Comparison of ENCODE assay signal across 1 cellular context in the genomic region with DNA sequence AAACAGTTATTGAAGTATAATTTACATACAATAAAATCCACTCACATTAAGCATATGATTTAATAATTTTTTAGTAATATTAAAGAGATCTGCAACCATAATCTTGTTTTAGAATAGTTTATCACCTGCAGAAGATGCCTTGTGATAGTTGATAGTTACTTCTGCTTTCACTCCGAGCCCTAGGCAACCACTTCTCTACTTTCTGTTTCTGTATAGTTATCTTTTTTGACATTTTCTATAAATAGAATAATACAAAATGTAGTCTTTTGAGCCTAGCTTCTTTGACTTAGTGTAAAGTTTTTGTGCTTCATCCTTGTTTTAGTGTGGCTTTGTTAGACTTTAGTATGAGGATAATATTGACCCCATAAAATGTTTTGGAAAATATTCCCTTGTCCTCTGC.
TF ChIP-seq lines count a peak whose summit lies in the region.

No MANE protein-coding gene starts in this region.

TF ChIP-seq in GM12878, 131 proteins besides CTCF, POLR2A, EP300 and RAD21 (continued from another document):
- TF ChIP-seq, protein P1, sequence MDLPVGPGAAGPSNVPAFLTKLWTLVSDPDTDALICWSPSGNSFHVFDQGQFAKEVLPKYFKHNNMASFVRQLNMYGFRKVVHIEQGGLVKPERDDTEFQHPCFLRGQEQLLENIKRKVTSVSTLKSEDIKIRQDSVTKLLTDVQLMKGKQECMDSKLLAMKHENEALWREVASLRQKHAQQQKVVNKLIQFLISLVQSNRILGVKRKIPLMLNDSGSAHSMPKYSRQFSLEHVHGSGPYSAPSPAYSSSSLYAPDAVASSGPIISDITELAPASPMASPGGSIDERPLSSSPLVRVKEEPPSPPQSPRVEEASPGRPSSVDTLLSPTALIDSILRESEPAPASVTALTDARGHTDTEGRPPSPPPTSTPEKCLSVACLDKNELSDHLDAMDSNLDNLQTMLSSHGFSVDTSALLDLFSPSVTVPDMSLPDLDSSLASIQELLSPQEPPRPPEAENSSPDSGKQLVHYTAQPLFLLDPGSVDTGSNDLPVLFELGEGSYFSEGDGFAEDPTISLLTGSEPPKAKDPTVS (IDR thresholded peaks at IDR 0.05; ENCODE audit: low read depth, low read length), result no peak
- no peak for TF ChIP-seq CREB1 (IDR thresholded peaks at IDR 0.05; ENCODE audit: low read depth)
- 0 out of 2 replicates have a peak, but pooled peaks have one; percentile 18 for TF ChIP-seq BMI1 (IDR thresholded peaks at IDR 0.05; ENCODE audit: borderline replicate concordance)
- no peak for TF ChIP-seq TAF1 (IDR thresholded peaks at IDR 0.05; ENCODE audit: borderline replicate concordance, low read depth, low read length)
- no peak for TF ChIP-seq FOXK2 (IDR thresholded peaks at IDR 0.05)
- TF ChIP-seq DPF2 (IDR thresholded peaks at IDR 0.05), result 0 out of 2 replicates have a peak, but pooled peaks have one; percentile 33
- TF ChIP-seq EED (IDR thresholded peaks at IDR 0.05; ENCODE audit: low read depth), result no peak
- no peak for TF ChIP-seq STAT1 (conservative IDR thresholded peaks at IDR 0.05)
- TF ChIP-seq YBX1 (IDR thresholded peaks at IDR 0.05), result no peak
- peak; percentile 37; the same call in 1 of the 2 replicates for TF ChIP-seq NFIC (IDR thresholded peaks at IDR 0.05; ENCODE audit: low read depth, low read length)
- TF ChIP-seq, protein P2, sequence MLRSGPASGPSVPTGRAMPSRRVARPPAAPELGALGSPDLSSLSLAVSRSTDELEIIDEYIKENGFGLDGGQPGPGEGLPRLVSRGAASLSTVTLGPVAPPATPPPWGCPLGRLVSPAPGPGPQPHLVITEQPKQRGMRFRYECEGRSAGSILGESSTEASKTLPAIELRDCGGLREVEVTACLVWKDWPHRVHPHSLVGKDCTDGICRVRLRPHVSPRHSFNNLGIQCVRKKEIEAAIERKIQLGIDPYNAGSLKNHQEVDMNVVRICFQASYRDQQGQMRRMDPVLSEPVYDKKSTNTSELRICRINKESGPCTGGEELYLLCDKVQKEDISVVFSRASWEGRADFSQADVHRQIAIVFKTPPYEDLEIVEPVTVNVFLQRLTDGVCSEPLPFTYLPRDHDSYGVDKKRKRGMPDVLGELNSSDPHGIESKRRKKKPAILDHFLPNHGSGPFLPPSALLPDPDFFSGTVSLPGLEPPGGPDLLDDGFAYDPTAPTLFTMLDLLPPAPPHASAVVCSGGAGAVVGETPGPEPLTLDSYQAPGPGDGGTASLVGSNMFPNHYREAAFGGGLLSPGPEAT (IDR thresholded peaks at IDR 0.05; ENCODE audit: low read depth), result peak; percentile 46; the same call in 1 of the 2 replicates
- TF ChIP-seq PAX8 (IDR thresholded peaks at IDR 0.05), result 0 out of 2 replicates have a peak, but pooled peaks have one; percentile 66
- no peak for TF ChIP-seq ZNF24 (IDR thresholded peaks at IDR 0.05)
- TF ChIP-seq RELA (IDR thresholded peaks at IDR 0.05; ENCODE audit: borderline replicate concordance, partially characterized antibody), result no peak
- peak; percentile 38; the same call in 1 of the 2 replicates for TF ChIP-seq RUNX3 (IDR thresholded peaks at IDR 0.05; ENCODE audit: low read length)
- TF ChIP-seq SUPT20H (IDR thresholded peaks at IDR 0.05; ENCODE audit: borderline replicate concordance, control insufficient read depth, low read depth, low read length), result no peak
- no peak for TF ChIP-seq IKZF2 (IDR thresholded peaks at IDR 0.05)
- TF ChIP-seq, protein P3, sequence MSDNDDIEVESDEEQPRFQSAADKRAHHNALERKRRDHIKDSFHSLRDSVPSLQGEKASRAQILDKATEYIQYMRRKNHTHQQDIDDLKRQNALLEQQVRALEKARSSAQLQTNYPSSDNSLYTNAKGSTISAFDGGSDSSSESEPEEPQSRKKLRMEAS (IDR thresholded peaks at IDR 0.05; ENCODE audit: low read depth, low read length), result no peak
- no peak for TF ChIP-seq LARP7 (IDR thresholded peaks at IDR 0.05)
- TF ChIP-seq, protein P4, sequence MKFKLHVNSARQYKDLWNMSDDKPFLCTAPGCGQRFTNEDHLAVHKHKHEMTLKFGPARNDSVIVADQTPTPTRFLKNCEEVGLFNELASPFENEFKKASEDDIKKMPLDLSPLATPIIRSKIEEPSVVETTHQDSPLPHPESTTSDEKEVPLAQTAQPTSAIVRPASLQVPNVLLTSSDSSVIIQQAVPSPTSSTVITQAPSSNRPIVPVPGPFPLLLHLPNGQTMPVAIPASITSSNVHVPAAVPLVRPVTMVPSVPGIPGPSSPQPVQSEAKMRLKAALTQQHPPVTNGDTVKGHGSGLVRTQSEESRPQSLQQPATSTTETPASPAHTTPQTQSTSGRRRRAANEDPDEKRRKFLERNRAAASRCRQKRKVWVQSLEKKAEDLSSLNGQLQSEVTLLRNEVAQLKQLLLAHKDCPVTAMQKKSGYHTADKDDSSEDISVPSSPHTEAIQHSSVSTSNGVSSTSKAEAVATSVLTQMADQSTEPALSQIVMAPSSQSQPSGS (IDR thresholded peaks at IDR 0.05; ENCODE audit: low read length), result peak; percentile 59
- no peak for TF ChIP-seq HDGF (IDR thresholded peaks at IDR 0.05)
- TF ChIP-seq, protein P5, sequence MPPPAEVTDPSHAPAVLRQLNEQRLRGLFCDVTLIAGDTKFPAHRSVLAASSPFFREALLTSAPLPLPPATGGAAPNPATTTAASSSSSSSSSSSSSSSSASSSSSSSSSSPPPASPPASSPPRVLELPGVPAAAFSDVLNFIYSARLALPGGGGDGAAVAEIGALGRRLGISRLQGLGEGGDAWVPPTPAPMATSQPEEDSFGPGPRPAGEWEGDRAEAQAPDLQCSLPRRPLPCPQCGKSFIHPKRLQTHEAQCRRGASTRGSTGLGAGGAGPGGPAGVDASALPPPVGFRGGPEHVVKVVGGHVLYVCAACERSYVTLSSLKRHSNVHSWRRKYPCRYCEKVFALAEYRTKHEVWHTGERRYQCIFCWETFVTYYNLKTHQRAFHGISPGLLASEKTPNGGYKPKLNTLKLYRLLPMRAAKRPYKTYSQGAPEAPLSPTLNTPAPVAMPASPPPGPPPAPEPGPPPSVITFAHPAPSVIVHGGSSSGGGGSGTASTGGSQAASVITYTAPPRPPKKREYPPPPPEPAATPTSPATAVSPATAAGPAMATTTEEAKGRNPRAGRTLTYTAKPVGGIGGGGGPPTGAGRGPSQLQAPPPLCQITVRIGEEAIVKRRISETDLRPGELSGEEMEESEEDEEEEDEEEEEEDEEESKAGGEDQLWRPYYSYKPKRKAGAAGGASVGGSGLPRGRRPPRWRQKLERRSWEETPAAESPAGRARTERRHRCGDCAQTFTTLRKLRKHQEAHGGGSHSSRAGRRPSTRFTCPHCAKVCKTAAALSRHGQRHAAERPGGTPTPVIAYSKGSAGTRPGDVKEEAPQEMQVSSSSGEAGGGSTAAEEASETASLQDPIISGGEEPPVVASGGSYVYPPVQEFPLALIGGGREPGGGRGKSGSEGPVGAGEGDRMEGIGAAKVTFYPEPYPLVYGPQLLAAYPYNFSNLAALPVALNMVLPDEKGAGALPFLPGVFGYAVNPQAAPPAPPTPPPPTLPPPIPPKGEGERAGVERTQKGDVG (CRISPR knock-in tag; IDR thresholded peaks at IDR 0.05), result no peak
- no peak for TF ChIP-seq ZNF384 (IDR thresholded peaks at IDR 0.05; ENCODE audit: borderline replicate concordance, low read depth, low read length)
- TF ChIP-seq, protein P6, sequence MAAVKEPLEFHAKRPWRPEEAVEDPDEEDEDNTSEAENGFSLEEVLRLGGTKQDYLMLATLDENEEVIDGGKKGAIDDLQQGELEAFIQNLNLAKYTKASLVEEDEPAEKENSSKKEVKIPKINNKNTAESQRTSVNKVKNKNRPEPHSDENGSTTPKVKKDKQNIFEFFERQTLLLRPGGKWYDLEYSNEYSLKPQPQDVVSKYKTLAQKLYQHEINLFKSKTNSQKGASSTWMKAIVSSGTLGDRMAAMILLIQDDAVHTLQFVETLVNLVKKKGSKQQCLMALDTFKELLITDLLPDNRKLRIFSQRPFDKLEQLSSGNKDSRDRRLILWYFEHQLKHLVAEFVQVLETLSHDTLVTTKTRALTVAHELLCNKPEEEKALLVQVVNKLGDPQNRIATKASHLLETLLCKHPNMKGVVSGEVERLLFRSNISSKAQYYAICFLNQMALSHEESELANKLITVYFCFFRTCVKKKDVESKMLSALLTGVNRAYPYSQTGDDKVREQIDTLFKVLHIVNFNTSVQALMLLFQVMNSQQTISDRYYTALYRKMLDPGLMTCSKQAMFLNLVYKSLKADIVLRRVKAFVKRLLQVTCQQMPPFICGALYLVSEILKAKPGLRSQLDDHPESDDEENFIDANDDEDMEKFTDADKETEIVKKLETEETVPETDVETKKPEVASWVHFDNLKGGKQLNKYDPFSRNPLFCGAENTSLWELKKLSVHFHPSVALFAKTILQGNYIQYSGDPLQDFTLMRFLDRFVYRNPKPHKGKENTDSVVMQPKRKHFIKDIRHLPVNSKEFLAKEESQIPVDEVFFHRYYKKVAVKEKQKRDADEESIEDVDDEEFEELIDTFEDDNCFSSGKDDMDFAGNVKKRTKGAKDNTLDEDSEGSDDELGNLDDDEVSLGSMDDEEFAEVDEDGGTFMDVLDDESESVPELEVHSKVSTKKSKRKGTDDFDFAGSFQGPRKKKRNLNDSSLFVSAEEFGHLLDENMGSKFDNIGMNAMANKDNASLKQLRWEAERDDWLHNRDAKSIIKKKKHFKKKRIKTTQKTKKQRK (IDR thresholded peaks at IDR 0.05; ENCODE audit: low read depth, low read length), result no peak
- no peak for TF ChIP-seq RCOR1 (conservative IDR thresholded peaks at IDR 0.05; ENCODE audit: low read depth, low read length)
- no peak for TF ChIP-seq SREBF1 (IDR thresholded peaks at IDR 0.05; ENCODE audit: low read length)
- peak; percentile 81 for TF ChIP-seq MEF2B (IDR thresholded peaks at IDR 0.05; ENCODE audit: partially characterized antibody, poor library complexity, severe bottlenecking)
- peak; percentile 56; the same call in 1 of the 2 replicates for TF ChIP-seq SPI1 (IDR thresholded peaks at IDR 0.05; ENCODE audit: borderline replicate concordance, insufficient read depth, low read depth, low read length)
